ENCODE assay signal across 1 cellular context in genomic region chr22:17628304-17629166, GRCh38.
TF ChIP-seq lines count a peak whose summit lies in the region.

Gene ATP6V1E1 (minus strand): TSS chr22:17628749. CDS start chr22:17628635, 114 bp downstream.

TF ChIP-seq in K562, 482 proteins besides CTCF, POLR2A, EP300 and RAD21 (continued from another document and continues in another):
- TF ChIP-seq ZBTB49 (CRISPR knock-in tag; IDR thresholded peaks at IDR 0.05; ENCODE audit: borderline replicate concordance), result peak; percentile 84; the same call in 1 of the 2 replicates
- no peak for TF ChIP-seq KLF10 (CRISPR knock-in tag; IDR thresholded peaks at IDR 0.05)
- TF ChIP-seq, protein P1, sequence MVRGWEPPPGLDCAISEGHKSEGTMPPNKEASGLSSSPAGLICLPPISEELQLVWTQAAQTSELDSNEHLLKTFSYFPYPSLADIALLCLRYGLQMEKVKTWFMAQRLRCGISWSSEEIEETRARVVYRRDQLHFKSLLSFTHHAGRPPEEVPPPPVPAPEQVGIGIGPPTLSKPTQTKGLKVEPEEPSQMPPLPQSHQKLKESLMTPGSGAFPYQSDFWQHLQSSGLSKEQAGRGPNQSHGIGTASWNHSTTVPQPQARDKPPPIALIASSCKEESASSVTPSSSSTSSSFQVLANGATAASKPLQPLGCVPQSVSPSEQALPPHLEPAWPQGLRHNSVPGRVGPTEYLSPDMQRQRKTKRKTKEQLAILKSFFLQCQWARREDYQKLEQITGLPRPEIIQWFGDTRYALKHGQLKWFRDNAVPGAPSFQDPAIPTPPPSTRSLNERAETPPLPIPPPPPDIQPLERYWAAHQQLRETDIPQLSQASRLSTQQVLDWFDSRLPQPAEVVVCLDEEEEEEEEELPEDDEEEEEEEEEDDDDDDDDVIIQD (CRISPR knock-in tag; IDR thresholded peaks at IDR 0.05), result no peak
- TF ChIP-seq ZNF384 (IDR thresholded peaks at IDR 0.05; ENCODE audit: low read depth, low read length), result peak; percentile 94
- TF ChIP-seq HMGN3 (IDR thresholded peaks at IDR 0.05; ENCODE audit: borderline replicate concordance, extremely low read depth, insufficient read length, low read depth, low read length), result peak; percentile 48
- TF ChIP-seq JUN (IDR thresholded peaks at IDR 0.05; ENCODE audit: borderline replicate concordance, low read depth, low read length), result no peak
- TF ChIP-seq JUN (CRISPR knock-in tag; IDR thresholded peaks at IDR 0.05; ENCODE audit: borderline replicate concordance), result no peak
- TF ChIP-seq BCOR (IDR thresholded peaks at IDR 0.05), result peak; percentile 63
- no peak for TF ChIP-seq ZNF444 (CRISPR knock-in tag; IDR thresholded peaks at IDR 0.05)
- peak; percentile 80 for TF ChIP-seq CXXC5 (CRISPR knock-in tag; IDR thresholded peaks at IDR 0.05)
- 0 out of 2 replicates have a peak, but pooled peaks have one; percentile 75 for TF ChIP-seq ZNF212 (CRISPR knock-in tag; IDR thresholded peaks at IDR 0.05)
- TF ChIP-seq ZNF609 (CRISPR knock-in tag; IDR thresholded peaks at IDR 0.05; ENCODE audit: borderline replicate concordance), result no peak
- no peak for TF ChIP-seq ZNF165 (CRISPR knock-in tag; IDR thresholded peaks at IDR 0.05; ENCODE audit: borderline replicate concordance)
- TF ChIP-seq TCFL5 (CRISPR knock-in tag; conservative IDR thresholded peaks at IDR 0.05), result no peak
- no peak for TF ChIP-seq HIVEP1 (CRISPR knock-in tag; IDR thresholded peaks at IDR 0.05)
- no peak for TF ChIP-seq GABPB2 (CRISPR knock-in tag; conservative IDR thresholded peaks at IDR 0.05)
- TF ChIP-seq, protein P2, sequence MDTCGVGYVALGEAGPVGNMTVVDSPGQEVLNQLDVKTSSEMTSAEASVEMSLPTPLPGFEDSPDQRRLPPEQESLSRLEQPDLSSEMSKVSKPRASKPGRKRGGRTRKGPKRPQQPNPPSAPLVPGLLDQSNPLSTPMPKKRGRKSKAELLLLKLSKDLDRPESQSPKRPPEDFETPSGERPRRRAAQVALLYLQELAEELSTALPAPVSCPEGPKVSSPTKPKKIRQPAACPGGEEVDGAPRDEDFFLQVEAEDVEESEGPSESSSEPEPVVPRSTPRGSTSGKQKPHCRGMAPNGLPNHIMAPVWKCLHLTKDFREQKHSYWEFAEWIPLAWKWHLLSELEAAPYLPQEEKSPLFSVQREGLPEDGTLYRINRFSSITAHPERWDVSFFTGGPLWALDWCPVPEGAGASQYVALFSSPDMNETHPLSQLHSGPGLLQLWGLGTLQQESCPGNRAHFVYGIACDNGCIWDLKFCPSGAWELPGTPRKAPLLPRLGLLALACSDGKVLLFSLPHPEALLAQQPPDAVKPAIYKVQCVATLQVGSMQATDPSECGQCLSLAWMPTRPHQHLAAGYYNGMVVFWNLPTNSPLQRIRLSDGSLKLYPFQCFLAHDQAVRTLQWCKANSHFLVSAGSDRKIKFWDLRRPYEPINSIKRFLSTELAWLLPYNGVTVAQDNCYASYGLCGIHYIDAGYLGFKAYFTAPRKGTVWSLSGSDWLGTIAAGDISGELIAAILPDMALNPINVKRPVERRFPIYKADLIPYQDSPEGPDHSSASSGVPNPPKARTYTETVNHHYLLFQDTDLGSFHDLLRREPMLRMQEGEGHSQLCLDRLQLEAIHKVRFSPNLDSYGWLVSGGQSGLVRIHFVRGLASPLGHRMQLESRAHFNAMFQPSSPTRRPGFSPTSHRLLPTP (IDR thresholded peaks at IDR 0.05; ENCODE audit: borderline replicate concordance, extremely low read depth, insufficient read length), result no peak
- TF ChIP-seq MYNN (IDR thresholded peaks at IDR 0.05), result no peak
- TF ChIP-seq MYNN (CRISPR knock-in tag; IDR thresholded peaks at IDR 0.05), result no peak
- no peak for TF ChIP-seq ZFP36 (IDR thresholded peaks at IDR 0.05; ENCODE audit: low read depth, low read length, partially characterized antibody)
- TF ChIP-seq, protein P3, sequence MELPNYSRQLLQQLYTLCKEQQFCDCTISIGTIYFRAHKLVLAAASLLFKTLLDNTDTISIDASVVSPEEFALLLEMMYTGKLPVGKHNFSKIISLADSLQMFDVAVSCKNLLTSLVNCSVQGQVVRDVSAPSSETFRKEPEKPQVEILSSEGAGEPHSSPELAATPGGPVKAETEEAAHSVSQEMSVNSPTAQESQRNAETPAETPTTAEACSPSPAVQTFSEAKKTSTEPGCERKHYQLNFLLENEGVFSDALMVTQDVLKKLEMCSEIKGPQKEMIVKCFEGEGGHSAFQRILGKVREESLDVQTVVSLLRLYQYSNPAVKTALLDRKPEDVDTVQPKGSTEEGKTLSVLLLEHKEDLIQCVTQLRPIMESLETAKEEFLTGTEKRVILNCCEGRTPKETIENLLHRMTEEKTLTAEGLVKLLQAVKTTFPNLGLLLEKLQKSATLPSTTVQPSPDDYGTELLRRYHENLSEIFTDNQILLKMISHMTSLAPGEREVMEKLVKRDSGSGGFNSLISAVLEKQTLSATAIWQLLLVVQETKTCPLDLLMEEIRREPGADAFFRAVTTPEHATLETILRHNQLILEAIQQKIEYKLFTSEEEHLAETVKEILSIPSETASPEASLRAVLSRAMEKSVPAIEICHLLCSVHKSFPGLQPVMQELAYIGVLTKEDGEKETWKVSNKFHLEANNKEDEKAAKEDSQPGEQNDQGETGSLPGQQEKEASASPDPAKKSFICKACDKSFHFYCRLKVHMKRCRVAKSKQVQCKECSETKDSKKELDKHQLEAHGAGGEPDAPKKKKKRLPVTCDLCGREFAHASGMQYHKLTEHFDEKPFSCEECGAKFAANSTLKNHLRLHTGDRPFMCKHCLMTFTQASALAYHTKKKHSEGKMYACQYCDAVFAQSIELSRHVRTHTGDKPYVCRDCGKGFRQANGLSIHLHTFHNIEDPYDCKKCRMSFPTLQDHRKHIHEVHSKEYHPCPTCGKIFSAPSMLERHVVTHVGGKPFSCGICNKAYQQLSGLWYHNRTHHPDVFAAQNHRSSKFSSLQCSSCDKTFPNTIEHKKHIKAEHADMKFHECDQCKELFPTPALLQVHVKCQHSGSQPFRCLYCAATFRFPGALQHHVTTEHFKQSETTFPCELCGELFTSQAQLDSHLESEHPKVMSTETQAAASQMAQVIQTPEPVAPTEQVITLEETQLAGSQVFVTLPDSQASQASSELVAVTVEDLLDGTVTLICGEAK (IDR thresholded peaks at IDR 0.05), result peak; percentile 95
- TF ChIP-seq, protein P3 (CRISPR knock-in tag; IDR thresholded peaks at IDR 0.05), result no peak
- TF ChIP-seq SNAPC5 (CRISPR knock-in tag; IDR thresholded peaks at IDR 0.05), result no peak
- no peak for TF ChIP-seq BRCA1 (IDR thresholded peaks at IDR 0.05)
- no peak for TF ChIP-seq BRCA1 (CRISPR knock-in tag; IDR thresholded peaks at IDR 0.05)
- TF ChIP-seq TAL1 (IDR thresholded peaks at IDR 0.05), result no peak
- peak; percentile 82; the same call in 1 of the 2 replicates for TF ChIP-seq KAT7 (CRISPR knock-in tag; IDR thresholded peaks at IDR 0.05; ENCODE audit: borderline replicate concordance)
- no peak for TF ChIP-seq NELFE (IDR thresholded peaks at IDR 0.05; ENCODE audit: insufficient read depth, insufficient read length)
- TF ChIP-seq FOXK1 (CRISPR knock-in tag; IDR thresholded peaks at IDR 0.05; ENCODE audit: borderline replicate concordance), result peak; percentile 85; the same call in 1 of the 2 replicates
- no peak for TF ChIP-seq ZBTB33 (CRISPR knock-in tag; IDR thresholded peaks at IDR 0.05)
- TF ChIP-seq USF1 (CRISPR knock-in tag; IDR thresholded peaks at IDR 0.05), result peak; percentile 97
- TF ChIP-seq BHLHE40 (IDR thresholded peaks at IDR 0.05; ENCODE audit: low read length), result peak; percentile 88
- no peak for TF ChIP-seq ETS2 (tag; IDR thresholded peaks at IDR 0.05; ENCODE audit: borderline replicate concordance, poor library complexity, severe bottlenecking)
- peak; percentile 92 for TF ChIP-seq FOS (IDR thresholded peaks at IDR 0.05; ENCODE audit: extremely low read depth, insufficient read length)
- peak; percentile 8 for TF ChIP-seq ARHGAP35 (IDR thresholded peaks at IDR 0.05; ENCODE audit: partially characterized antibody)
- TF ChIP-seq ZNF143 (CRISPR knock-in tag; IDR thresholded peaks at IDR 0.05), result no peak
